In the genomic region with DNA sequence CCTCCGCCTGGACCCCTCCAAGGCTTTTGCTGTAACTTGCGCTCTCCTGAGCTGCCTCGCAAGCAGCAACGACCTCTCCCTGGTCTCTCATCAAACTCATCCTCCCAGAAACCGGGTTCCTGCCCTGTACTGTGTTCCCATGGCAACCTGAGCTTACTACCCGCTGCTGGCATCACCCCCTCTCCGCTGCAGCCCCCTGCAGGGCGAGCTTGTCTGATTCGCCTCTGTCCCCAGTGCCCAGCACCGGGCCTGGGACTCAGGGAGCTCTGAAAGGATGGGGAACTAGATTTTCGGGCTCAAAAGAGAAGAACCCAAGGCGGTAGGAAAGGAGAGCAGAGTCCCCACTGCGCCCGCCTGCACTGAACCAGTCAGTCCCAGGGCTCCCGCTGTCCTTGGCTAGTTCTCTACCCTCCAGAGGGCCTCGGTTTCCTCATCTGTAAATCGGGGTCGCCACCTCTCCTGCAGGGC, we compare ENCODE assay signal across 8 cellular contexts. TPM values are rescaled to one million over a fixed set of nuclear protein-coding genes. Genes with fewer than 3 reads are reported as not detected.
A peak's percentile ranks its signal among the peaks of the same experiment; 100 is the strongest.
DNase-seq lines count a peak whose midpoint lies in the region; ATAC-seq and TF ChIP-seq lines count a peak whose summit lies in the region.

No MANE protein-coding gene starts in this region.

- no peaks in the 10 kb centered on the region for H3K9me3 Mint-ChIP-seq in activated CD8-positive, alpha-beta T cell treated with anti-CD3 and anti-CD28 coated beads, Interleukin-2, amount 10 ng/mL, durations not matched to agents 7 days and 5 days (ENCODE audit: insufficient read depth)

- peak; percentile 34 for DNase-seq in DMS79 treated with DMSO at 0.1 percent for 48 hours (lab: John Stamatoyannopoulos, UW)
- peak; percentile 53 for DNase-seq in GM20000 (ENCODE audit: low spot score)
- DNase-seq in LNCaP clone FGC (ENCODE audit: low read depth): no peak
- peak; percentile 37 for DNase-seq in activated CD8-positive, alpha-beta T cell treated with anti-CD3 and anti-CD28 coated beads, Interleukin-2, amount 10 ng/mL, durations not matched to agents 7 days and 5 days
- DNase-seq in fibroblast of villous mesenchyme (ENCODE audit: low read depth): peak; percentile 48
- DNase-seq in activated gamma-delta T cell (lab: John Stamatoyannopoulos, UW): no peak

- no peak for TF ChIP-seq RAD21 in neural cell (conservative IDR thresholded peaks at IDR 0.05)

- peak overlapping the region; percentile 89 for H3K4me2 ChIP-seq in neural cell (ENCODE audit: low read length)

- CTCF ChIA-PET in activated CD8-positive, alpha-beta T cell treated with anti-CD3 and anti-CD28 coated beads, Interleukin-2, amount 10 ng/mL, durations not matched to agents 7 days and 5 days (lab: Charles Lee): interaction anchor here (0.6 to 4.8 kb wide), 18 partner anchors 11 to 545 kb away, joined by 3 to 57 read pairs (median 6); a partner anchor contains a TSS

- POLR2A ChIA-PET in activated CD8-positive, alpha-beta T cell treated with anti-CD3 and anti-CD28 coated beads, Interleukin-2, amount 10 ng/mL, durations not matched to agents 7 days and 5 days (lab: Charles Lee): interaction anchor here (0.7 to 2.2 kb wide), 7 partner anchors 11 to 299 kb away, joined by 3 to 15 read pairs (median 6); a partner anchor contains a TSS

- H3K9me3 ChIP-seq in neural cell (ENCODE audit: low read length): no peaks in the 10 kb centered on the region

- no peaks in the 10 kb centered on the region for H4K20me1 ChIP-seq in neural cell (ENCODE audit: insufficient read depth)

- H2AFZ ChIP-seq in neural cell (ENCODE audit: low read depth, low read length): peak overlapping the region; percentile 76

- H3K4me3 ChIP-seq in LNCaP clone FGC (ENCODE audit: low read depth, low read length) (peak overlapping the region; percentile 88), fibroblast of villous mesenchyme (ENCODE audit: low read depth, low read length) (peak overlapping the region; percentile 94), neural cell (ENCODE audit: low read length) (peak overlapping the region; percentile 85)

- H3K4me1 Mint-ChIP-seq in activated CD8-positive, alpha-beta T cell treated with anti-CD3 and anti-CD28 coated beads, Interleukin-2, amount 10 ng/mL, durations not matched to agents 7 days and 5 days (ENCODE audit: low read depth): peaks cover 19% of the 10 kb centered on the region

- no peak for TF ChIP-seq EP300 in neural cell (conservative IDR thresholded peaks at IDR 0.05; ENCODE audit: poor library complexity, severe bottlenecking)

- peak overlapping the region; percentile 87 for H3K4me3 Mint-ChIP-seq in activated CD8-positive, alpha-beta T cell treated with anti-CD3 and anti-CD28 coated beads, Interleukin-2, amount 10 ng/mL, durations not matched to agents 7 days and 5 days

- H3K27me3 ChIP-seq in neural cell (ENCODE audit: insufficient read depth, low read depth, low read length): no peaks in the 10 kb centered on the region

- no peaks in the 10 kb centered on the region for H3K36me3 ChIP-seq in neural cell (ENCODE audit: insufficient read depth, low read length)

- H3F3A ChIP-seq in neural cell (ENCODE audit: insufficient read depth, low read length, poor library complexity, severe bottlenecking): no peaks in the 10 kb centered on the region

- H3K27ac Mint-ChIP-seq in activated CD8-positive, alpha-beta T cell treated with anti-CD3 and anti-CD28 coated beads, Interleukin-2, amount 10 ng/mL, durations not matched to agents 7 days and 5 days: peak overlapping the region; percentile 82

- H3K9me2 ChIP-seq in neural cell (ENCODE audit: insufficient read depth, low read length): no peaks in the 10 kb centered on the region

- no peak for ATAC-seq in activated CD8-positive, alpha-beta T cell treated with anti-CD3 and anti-CD28 coated beads, Interleukin-2, amount 10 ng/mL, durations not matched to agents 7 days and 5 days
- ATAC-seq in HG02840 (IDR thresholded peaks at IDR 0.05; ENCODE audit: low FRiP score, unreplicated experiment): no peak

- no peaks in the 10 kb centered on the region for H3K79me2 ChIP-seq in neural cell (replicated peaks; ENCODE audit: insufficient read depth, low read length)

- H3K9ac ChIP-seq in neural cell (ENCODE audit: low read length): peak overlapping the region; percentile 82

- peak overlapping the region; percentile 63 for H3K27ac ChIP-seq in neural cell (ENCODE audit: low read length)

- H3K27me3 Mint-ChIP-seq in activated CD8-positive, alpha-beta T cell treated with anti-CD3 and anti-CD28 coated beads, Interleukin-2, amount 10 ng/mL, durations not matched to agents 7 days and 5 days (ENCODE audit: low read depth): peaks cover 3% of the 10 kb centered on the region

- TF ChIP-seq CTCF in GM20000 (IDR thresholded peaks at IDR 0.05; ENCODE audit: extremely low read depth, missing control alignments) (no peak), LNCaP clone FGC (IDR thresholded peaks at IDR 0.05; ENCODE audit: control insufficient read depth, extremely low read depth, insufficient read depth) (no peak), fibroblast of villous mesenchyme (IDR thresholded peaks at IDR 0.05; ENCODE audit: insufficient read depth, low read depth, low read length) (no peak), neural cell (IDR thresholded peaks at IDR 0.05; ENCODE audit: poor library complexity, severe bottlenecking) (no peak)

- no peaks in the 10 kb centered on the region for H3K36me3 Mint-ChIP-seq in activated CD8-positive, alpha-beta T cell treated with anti-CD3 and anti-CD28 coated beads, Interleukin-2, amount 10 ng/mL, durations not matched to agents 7 days and 5 days (ENCODE audit: low read depth)

TF ChIP-seq in neural cell, 6 proteins besides CTCF, POLR2A, EP300 and RAD21:
- TF ChIP-seq EZH2 (IDR thresholded peaks at IDR 0.05; ENCODE audit: borderline replicate concordance, insufficient read depth, low read length, poor library complexity, severe bottlenecking) (no peak), POLR2AphosphoS5 (IDR thresholded peaks at IDR 0.05) (no peak), SMC3 (conservative IDR thresholded peaks at IDR 0.05; ENCODE audit: poor library complexity) (no peak), MXI1 (conservative IDR thresholded peaks at IDR 0.05; ENCODE audit: poor library complexity, severe bottlenecking) (no peak), TAF1 (IDR thresholded peaks at IDR 0.05; ENCODE audit: low read depth) (no peak)
- TF ChIP-seq, protein P1, sequence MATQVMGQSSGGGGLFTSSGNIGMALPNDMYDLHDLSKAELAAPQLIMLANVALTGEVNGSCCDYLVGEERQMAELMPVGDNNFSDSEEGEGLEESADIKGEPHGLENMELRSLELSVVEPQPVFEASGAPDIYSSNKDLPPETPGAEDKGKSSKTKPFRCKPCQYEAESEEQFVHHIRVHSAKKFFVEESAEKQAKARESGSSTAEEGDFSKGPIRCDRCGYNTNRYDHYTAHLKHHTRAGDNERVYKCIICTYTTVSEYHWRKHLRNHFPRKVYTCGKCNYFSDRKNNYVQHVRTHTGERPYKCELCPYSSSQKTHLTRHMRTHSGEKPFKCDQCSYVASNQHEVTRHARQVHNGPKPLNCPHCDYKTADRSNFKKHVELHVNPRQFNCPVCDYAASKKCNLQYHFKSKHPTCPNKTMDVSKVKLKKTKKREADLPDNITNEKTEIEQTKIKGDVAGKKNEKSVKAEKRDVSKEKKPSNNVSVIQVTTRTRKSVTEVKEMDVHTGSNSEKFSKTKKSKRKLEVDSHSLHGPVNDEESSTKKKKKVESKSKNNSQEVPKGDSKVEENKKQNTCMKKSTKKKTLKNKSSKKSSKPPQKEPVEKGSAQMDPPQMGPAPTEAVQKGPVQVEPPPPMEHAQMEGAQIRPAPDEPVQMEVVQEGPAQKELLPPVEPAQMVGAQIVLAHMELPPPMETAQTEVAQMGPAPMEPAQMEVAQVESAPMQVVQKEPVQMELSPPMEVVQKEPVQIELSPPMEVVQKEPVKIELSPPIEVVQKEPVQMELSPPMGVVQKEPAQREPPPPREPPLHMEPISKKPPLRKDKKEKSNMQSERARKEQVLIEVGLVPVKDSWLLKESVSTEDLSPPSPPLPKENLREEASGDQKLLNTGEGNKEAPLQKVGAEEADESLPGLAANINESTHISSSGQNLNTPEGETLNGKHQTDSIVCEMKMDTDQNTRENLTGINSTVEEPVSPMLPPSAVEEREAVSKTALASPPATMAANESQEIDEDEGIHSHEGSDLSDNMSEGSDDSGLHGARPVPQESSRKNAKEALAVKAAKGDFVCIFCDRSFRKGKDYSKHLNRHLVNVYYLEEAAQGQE (IDR thresholded peaks at IDR 0.05; ENCODE audit: borderline replicate concordance): no peak

RNA-seq across cellular contexts. Expression of a gene that starts 0.5 kb away (rescaled TPM):
- total RNA-seq in activated CD8-positive, alpha-beta T cell treated with anti-CD3 and anti-CD28 coated beads, Interleukin-2, amount 10 ng/mL, durations not matched to agents 7 days and 5 days: 10 to 100 TPM; 10.5 to 11.2 TPM
- 25.9 and 30.3 TPM in 2 replicates for total RNA-seq in fibroblast of villous mesenchyme
- 8.9 and 12.1 TPM in 2 replicates for polyA plus RNA-seq in neural cell
- 13.1 and 16.2 TPM in 2 replicates for polyA minus RNA-seq in neural cell

RNA-seq across cellular contexts. Expression of a gene that starts 16.5 kb away (rescaled TPM):
- not detected for total RNA-seq in activated CD8-positive, alpha-beta T cell treated with anti-CD3 and anti-CD28 coated beads, Interleukin-2, amount 10 ng/mL, durations not matched to agents 7 days and 5 days
- 12.1 and 12.2 TPM in 2 replicates for total RNA-seq in fibroblast of villous mesenchyme
- polyA plus RNA-seq in neural cell: 0.38 and 0.62 TPM in 2 replicates
- polyA minus RNA-seq in neural cell: 0.73 and 1.0 TPM in 2 replicates

Comparison
In these comparisons a context has a peak if more than half of its experiments do, and no peak if none do; other contexts are left out.
1. DNase-seq: peak in DMS79 treated with DMSO at 0.1 percent for 48 hours (single experiment), GM20000 (single experiment), activated CD8-positive, alpha-beta T cell treated with anti-CD3 and anti-CD28 coated beads, Interleukin-2, amount 10 ng/mL, durations not matched to agents 7 days and 5 days (single experiment) and fibroblast of villous mesenchyme (single experiment); none in LNCaP clone FGC (single experiment) and activated gamma-delta T cell (single experiment).
2. RNA of a gene that starts 16.5 kb away (total RNA-seq): 12.1 to 12.2 TPM in fibroblast of villous mesenchyme; not detected in activated CD8-positive, alpha-beta T cell treated with anti-CD3 and anti-CD28 coated beads, Interleukin-2, amount 10 ng/mL, durations not matched to agents 7 days and 5 days; every median in the first group is over 10 times any median in the second.
3. Peak in every context shown above with its lines, with median percentiles within 50 percentile points of each other: H3K4me3 ChIP-seq.